In the genomic region with DNA sequence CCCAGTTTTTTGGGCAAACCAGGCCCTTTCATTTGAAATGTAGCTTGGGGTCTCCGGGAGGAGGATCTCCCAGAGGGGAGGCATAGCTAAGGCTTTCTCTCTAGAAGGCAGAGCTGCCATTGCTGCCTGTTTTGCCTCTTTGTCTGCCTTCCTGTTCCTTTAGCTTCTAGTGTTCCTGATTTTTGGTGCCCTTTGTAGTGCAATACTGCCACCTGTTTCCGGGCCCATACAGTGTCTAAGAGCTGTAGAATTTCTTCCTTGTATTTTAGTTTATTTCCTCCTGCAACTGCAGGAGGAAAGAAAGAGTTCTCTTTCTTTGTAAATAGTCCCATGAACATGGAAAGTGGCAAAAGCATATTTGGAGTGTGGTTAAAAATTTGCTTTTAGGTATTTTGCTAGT, we compare ENCODE assay signal across 1 cellular context.
TF ChIP-seq lines count a peak whose summit lies in the region.

No MANE protein-coding gene starts in this region.

TF ChIP-seq in HepG2, 621 proteins besides CTCF, POLR2A, EP300 and RAD21:
- TF ChIP-seq STAG1 (CRISPR knock-in tag; IDR thresholded peaks at IDR 0.05) (peak; percentile 2; the same call in 1 of the 2 replicates), FOXC1 (CRISPR knock-in tag; IDR thresholded peaks at IDR 0.05; ENCODE audit: borderline replicate concordance) (no peak)
